1 cellular context compared by ENCODE assay signal in the genomic region with DNA sequence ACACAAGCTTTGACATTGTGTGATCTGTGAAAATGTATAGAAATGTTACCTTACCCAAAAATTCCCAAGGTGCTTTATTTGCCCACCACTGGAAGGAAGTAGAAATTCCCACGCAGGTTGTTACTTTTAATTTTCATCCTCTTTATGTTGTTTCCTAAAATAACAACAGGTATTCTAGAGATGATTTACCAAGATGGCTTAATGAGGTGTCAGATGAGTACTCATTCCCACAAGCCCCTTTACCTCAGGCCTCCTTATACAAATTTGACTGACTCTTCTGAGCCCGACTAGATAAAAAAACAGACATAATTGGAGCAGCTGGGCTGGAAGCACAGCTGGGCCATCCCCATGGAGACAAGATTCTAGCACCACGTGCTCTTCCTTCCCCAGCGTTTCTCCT.
TF ChIP-seq lines count a peak whose summit lies in the region.

No MANE protein-coding gene starts in this region.

TF ChIP-seq in GM12878, 131 proteins besides CTCF, POLR2A, EP300 and RAD21 (continued from another document and continues in another):
- TF ChIP-seq, protein P1, sequence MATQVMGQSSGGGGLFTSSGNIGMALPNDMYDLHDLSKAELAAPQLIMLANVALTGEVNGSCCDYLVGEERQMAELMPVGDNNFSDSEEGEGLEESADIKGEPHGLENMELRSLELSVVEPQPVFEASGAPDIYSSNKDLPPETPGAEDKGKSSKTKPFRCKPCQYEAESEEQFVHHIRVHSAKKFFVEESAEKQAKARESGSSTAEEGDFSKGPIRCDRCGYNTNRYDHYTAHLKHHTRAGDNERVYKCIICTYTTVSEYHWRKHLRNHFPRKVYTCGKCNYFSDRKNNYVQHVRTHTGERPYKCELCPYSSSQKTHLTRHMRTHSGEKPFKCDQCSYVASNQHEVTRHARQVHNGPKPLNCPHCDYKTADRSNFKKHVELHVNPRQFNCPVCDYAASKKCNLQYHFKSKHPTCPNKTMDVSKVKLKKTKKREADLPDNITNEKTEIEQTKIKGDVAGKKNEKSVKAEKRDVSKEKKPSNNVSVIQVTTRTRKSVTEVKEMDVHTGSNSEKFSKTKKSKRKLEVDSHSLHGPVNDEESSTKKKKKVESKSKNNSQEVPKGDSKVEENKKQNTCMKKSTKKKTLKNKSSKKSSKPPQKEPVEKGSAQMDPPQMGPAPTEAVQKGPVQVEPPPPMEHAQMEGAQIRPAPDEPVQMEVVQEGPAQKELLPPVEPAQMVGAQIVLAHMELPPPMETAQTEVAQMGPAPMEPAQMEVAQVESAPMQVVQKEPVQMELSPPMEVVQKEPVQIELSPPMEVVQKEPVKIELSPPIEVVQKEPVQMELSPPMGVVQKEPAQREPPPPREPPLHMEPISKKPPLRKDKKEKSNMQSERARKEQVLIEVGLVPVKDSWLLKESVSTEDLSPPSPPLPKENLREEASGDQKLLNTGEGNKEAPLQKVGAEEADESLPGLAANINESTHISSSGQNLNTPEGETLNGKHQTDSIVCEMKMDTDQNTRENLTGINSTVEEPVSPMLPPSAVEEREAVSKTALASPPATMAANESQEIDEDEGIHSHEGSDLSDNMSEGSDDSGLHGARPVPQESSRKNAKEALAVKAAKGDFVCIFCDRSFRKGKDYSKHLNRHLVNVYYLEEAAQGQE (IDR thresholded peaks at IDR 0.05; ENCODE audit: low read depth, low read length) = no peak
- TF ChIP-seq, protein P2, sequence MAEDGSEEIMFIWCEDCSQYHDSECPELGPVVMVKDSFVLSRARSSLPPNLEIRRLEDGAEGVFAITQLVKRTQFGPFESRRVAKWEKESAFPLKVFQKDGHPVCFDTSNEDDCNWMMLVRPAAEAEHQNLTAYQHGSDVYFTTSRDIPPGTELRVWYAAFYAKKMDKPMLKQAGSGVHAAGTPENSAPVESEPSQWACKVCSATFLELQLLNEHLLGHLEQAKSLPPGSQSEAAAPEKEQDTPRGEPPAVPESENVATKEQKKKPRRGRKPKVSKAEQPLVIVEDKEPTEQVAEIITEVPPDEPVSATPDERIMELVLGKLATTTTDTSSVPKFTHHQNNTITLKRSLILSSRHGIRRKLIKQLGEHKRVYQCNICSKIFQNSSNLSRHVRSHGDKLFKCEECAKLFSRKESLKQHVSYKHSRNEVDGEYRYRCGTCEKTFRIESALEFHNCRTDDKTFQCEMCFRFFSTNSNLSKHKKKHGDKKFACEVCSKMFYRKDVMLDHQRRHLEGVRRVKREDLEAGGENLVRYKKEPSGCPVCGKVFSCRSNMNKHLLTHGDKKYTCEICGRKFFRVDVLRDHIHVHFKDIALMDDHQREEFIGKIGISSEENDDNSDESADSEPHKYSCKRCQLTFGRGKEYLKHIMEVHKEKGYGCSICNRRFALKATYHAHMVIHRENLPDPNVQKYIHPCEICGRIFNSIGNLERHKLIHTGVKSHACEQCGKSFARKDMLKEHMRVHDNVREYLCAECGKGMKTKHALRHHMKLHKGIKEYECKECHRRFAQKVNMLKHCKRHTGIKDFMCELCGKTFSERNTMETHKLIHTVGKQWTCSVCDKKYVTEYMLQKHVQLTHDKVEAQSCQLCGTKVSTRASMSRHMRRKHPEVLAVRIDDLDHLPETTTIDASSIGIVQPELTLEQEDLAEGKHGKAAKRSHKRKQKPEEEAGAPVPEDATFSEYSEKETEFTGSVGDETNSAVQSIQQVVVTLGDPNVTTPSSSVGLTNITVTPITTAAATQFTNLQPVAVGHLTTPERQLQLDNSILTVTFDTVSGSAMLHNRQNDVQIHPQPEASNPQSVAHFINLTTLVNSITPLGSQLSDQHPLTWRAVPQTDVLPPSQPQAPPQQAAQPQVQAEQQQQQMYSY (CRISPR knock-in tag; IDR thresholded peaks at IDR 0.05) = no peak
- TF ChIP-seq TCF3 (IDR thresholded peaks at IDR 0.05; ENCODE audit: borderline replicate concordance, insufficient read depth, low read depth, low read length) (peak; percentile 54; the same call in 1 of the 2 replicates), ZNF274 (IDR thresholded peaks at IDR 0.05; ENCODE audit: insufficient read depth, insufficient read length) (no peak), RB1 (IDR thresholded peaks at IDR 0.05; ENCODE audit: borderline replicate concordance) (no peak), SREBF2 (IDR thresholded peaks at IDR 0.05; ENCODE audit: low read length) (no peak), MEF2A (IDR thresholded peaks at IDR 0.05; ENCODE audit: insufficient read depth, low read depth, low read length) (peak; percentile 88), GATAD2B (conservative IDR thresholded peaks at IDR 0.05; ENCODE audit: low read depth) (peak; percentile 66; the same call in 1 of the 2 replicates), HDAC2 (IDR thresholded peaks at IDR 0.05) (no peak), NFYA (IDR thresholded peaks at IDR 0.05; ENCODE audit: borderline replicate concordance, low read depth, low read length) (no peak), MYB (IDR thresholded peaks at IDR 0.05; ENCODE audit: borderline replicate concordance, low read depth, low read length) (no peak), KAT2A (conservative IDR thresholded peaks at IDR 0.05; ENCODE audit: control insufficient read depth, low read depth, low read length) (no peak), ZBED1 (IDR thresholded peaks at IDR 0.05; ENCODE audit: borderline replicate concordance) (peak; percentile 49; the same call in 1 of the 2 replicates), HCFC1 (IDR thresholded peaks at IDR 0.05; ENCODE audit: low read length) (no peak), SPI1 (IDR thresholded peaks at IDR 0.05; ENCODE audit: borderline replicate concordance, insufficient read depth, low read depth, low read length) (no peak), SMC3 (IDR thresholded peaks at IDR 0.05; ENCODE audit: borderline replicate concordance, low read length) (no peak; the same call in 1 of the 2 replicates), ETV6 (conservative IDR thresholded peaks at IDR 0.05 in 1 of 2, IDR thresholded peaks at IDR 0.05 in 1 of 2; ENCODE audit: borderline replicate concordance in 1 of 2, low read depth in 1 of 2) (0 out of 4 replicates have a peak, but pooled peaks of 1 of the 2 experiments have one; percentile 11), SIN3A (IDR thresholded peaks at IDR 0.05; ENCODE audit: low read depth, low read length) (no peak), TARDBP (IDR thresholded peaks at IDR 0.05; ENCODE audit: borderline replicate concordance) (no peak), NFXL1 (IDR thresholded peaks at IDR 0.05; ENCODE audit: borderline replicate concordance) (no peak), EED (IDR thresholded peaks at IDR 0.05; ENCODE audit: low read depth) (no peak), POLR2AphosphoS5 (IDR thresholded peaks at IDR 0.05; ENCODE audit: low read length) (no peak), FOXK2 (IDR thresholded peaks at IDR 0.05) (no peak)
- TF ChIP-seq, protein P3, sequence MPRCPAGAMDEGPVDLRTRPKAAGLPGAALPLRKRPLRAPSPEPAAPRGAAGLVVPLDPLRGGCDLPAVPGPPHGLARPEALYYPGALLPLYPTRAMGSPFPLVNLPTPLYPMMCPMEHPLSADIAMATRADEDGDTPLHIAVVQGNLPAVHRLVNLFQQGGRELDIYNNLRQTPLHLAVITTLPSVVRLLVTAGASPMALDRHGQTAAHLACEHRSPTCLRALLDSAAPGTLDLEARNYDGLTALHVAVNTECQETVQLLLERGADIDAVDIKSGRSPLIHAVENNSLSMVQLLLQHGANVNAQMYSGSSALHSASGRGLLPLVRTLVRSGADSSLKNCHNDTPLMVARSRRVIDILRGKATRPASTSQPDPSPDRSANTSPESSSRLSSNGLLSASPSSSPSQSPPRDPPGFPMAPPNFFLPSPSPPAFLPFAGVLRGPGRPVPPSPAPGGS (IDR thresholded peaks at IDR 0.05; ENCODE audit: borderline replicate concordance, insufficient read depth, low read depth, low read length, poor library complexity, severe bottlenecking) = peak; percentile 75
- TF ChIP-seq, protein P4, sequence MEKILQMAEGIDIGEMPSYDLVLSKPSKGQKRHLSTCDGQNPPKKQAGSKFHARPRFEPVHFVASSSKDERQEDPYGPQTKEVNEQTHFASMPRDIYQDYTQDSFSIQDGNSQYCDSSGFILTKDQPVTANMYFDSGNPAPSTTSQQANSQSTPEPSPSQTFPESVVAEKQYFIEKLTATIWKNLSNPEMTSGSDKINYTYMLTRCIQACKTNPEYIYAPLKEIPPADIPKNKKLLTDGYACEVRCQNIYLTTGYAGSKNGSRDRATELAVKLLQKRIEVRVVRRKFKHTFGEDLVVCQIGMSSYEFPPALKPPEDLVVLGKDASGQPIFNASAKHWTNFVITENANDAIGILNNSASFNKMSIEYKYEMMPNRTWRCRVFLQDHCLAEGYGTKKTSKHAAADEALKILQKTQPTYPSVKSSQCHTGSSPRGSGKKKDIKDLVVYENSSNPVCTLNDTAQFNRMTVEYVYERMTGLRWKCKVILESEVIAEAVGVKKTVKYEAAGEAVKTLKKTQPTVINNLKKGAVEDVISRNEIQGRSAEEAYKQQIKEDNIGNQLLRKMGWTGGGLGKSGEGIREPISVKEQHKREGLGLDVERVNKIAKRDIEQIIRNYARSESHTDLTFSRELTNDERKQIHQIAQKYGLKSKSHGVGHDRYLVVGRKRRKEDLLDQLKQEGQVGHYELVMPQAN (conservative IDR thresholded peaks at IDR 0.05) = no peak
- TF ChIP-seq, protein P5, sequence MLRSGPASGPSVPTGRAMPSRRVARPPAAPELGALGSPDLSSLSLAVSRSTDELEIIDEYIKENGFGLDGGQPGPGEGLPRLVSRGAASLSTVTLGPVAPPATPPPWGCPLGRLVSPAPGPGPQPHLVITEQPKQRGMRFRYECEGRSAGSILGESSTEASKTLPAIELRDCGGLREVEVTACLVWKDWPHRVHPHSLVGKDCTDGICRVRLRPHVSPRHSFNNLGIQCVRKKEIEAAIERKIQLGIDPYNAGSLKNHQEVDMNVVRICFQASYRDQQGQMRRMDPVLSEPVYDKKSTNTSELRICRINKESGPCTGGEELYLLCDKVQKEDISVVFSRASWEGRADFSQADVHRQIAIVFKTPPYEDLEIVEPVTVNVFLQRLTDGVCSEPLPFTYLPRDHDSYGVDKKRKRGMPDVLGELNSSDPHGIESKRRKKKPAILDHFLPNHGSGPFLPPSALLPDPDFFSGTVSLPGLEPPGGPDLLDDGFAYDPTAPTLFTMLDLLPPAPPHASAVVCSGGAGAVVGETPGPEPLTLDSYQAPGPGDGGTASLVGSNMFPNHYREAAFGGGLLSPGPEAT (IDR thresholded peaks at IDR 0.05; ENCODE audit: low read depth) = peak; percentile 65
- TF ChIP-seq, protein P6, sequence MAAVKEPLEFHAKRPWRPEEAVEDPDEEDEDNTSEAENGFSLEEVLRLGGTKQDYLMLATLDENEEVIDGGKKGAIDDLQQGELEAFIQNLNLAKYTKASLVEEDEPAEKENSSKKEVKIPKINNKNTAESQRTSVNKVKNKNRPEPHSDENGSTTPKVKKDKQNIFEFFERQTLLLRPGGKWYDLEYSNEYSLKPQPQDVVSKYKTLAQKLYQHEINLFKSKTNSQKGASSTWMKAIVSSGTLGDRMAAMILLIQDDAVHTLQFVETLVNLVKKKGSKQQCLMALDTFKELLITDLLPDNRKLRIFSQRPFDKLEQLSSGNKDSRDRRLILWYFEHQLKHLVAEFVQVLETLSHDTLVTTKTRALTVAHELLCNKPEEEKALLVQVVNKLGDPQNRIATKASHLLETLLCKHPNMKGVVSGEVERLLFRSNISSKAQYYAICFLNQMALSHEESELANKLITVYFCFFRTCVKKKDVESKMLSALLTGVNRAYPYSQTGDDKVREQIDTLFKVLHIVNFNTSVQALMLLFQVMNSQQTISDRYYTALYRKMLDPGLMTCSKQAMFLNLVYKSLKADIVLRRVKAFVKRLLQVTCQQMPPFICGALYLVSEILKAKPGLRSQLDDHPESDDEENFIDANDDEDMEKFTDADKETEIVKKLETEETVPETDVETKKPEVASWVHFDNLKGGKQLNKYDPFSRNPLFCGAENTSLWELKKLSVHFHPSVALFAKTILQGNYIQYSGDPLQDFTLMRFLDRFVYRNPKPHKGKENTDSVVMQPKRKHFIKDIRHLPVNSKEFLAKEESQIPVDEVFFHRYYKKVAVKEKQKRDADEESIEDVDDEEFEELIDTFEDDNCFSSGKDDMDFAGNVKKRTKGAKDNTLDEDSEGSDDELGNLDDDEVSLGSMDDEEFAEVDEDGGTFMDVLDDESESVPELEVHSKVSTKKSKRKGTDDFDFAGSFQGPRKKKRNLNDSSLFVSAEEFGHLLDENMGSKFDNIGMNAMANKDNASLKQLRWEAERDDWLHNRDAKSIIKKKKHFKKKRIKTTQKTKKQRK (IDR thresholded peaks at IDR 0.05; ENCODE audit: low read depth, low read length) = no peak
- TF ChIP-seq, protein P7, sequence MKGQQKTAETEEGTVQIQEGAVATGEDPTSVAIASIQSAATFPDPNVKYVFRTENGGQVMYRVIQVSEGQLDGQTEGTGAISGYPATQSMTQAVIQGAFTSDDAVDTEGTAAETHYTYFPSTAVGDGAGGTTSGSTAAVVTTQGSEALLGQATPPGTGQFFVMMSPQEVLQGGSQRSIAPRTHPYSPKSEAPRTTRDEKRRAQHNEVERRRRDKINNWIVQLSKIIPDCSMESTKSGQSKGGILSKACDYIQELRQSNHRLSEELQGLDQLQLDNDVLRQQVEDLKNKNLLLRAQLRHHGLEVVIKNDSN (IDR thresholded peaks at IDR 0.05; ENCODE audit: borderline replicate concordance, extremely low read length, insufficient read depth, low read depth, low read length) = no peak
- TF ChIP-seq, protein P8, sequence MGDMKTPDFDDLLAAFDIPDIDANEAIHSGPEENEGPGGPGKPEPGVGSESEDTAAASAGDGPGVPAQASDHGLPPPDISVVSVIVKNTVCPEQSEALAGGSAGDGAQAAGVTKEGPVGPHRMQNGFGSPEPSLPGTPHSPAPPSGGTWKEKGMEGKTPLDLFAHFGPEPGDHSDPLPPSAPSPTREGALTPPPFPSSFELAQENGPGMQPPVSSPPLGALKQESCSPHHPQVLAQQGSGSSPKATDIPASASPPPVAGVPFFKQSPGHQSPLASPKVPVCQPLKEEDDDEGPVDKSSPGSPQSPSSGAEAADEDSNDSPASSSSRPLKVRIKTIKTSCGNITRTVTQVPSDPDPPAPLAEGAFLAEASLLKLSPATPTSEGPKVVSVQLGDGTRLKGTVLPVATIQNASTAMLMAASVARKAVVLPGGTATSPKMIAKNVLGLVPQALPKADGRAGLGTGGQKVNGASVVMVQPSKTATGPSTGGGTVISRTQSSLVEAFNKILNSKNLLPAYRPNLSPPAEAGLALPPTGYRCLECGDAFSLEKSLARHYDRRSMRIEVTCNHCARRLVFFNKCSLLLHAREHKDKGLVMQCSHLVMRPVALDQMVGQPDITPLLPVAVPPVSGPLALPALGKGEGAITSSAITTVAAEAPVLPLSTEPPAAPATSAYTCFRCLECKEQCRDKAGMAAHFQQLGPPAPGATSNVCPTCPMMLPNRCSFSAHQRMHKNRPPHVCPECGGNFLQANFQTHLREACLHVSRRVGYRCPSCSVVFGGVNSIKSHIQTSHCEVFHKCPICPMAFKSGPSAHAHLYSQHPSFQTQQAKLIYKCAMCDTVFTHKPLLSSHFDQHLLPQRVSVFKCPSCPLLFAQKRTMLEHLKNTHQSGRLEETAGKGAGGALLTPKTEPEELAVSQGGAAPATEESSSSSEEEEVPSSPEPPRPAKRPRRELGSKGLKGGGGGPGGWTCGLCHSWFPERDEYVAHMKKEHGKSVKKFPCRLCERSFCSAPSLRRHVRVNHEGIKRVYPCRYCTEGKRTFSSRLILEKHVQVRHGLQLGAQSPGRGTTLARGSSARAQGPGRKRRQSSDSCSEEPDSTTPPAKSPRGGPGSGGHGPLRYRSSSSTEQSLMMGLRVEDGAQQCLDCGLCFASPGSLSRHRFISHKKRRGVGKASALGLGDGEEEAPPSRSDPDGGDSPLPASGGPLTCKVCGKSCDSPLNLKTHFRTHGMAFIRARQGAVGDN (IDR thresholded peaks at IDR 0.05) = 0 out of 2 replicates have a peak, but pooled peaks have one; percentile 20
- TF ChIP-seq, protein P9, sequence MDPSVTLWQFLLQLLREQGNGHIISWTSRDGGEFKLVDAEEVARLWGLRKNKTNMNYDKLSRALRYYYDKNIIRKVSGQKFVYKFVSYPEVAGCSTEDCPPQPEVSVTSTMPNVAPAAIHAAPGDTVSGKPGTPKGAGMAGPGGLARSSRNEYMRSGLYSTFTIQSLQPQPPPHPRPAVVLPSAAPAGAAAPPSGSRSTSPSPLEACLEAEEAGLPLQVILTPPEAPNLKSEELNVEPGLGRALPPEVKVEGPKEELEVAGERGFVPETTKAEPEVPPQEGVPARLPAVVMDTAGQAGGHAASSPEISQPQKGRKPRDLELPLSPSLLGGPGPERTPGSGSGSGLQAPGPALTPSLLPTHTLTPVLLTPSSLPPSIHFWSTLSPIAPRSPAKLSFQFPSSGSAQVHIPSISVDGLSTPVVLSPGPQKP (IDR thresholded peaks at IDR 0.05; ENCODE audit: low read depth, low read length) = no peak
